In the genomic region with DNA sequence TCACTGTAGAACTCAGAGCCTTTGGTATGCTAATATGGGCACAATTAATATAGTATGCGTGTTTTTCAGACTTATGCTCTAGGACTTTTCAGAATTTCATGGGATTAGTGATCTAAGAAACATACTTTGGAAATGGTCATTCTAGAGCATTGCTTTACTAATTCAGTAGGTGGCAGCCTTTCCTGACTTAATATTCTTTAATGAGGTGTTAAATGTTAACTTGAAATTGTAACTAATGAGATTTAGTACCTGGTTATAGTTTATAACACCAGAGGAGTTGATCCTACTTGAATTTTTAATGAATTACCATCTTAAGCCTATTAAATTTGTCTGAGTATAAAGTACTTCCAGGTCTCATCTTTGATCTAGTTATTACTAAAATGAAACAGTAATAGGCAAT, we compare ENCODE assay signal across 13 cellular contexts. TPM values are rescaled to one million over a fixed set of nuclear protein-coding genes. Genes with fewer than 3 reads are reported as not detected.
DNase-seq lines count a peak whose midpoint lies in the region; ATAC-seq, FAIRE-seq and TF ChIP-seq lines count a peak whose summit lies in the region.
"Had no signal": no experiment of that assay in that cellular context is flagged by ENCODE, and none has a peak within 500 bp of the region (broad histone marks: within the 10 kb centered on the region; RNA-seq: fewer than 3 reads in every experiment).

No MANE protein-coding gene starts in this region.

- H3K4me3 ChIP-seq in AG09309 (ENCODE audit: control insufficient read depth, low read depth, low read length): no peak overlapping the region
- no peak overlapping the region for H3K4me3 ChIP-seq in OCI-LY3 (ENCODE audit: low read length)
- H3K4me3 ChIP-seq in fibroblast of pulmonary artery (replicated peaks; ENCODE audit: low read depth, low read length): no peak overlapping the region
- H3K4me3 ChIP-seq: body of pancreas had no signal

- ATAC-seq in HG03378 (IDR thresholded peaks at IDR 0.05; ENCODE audit: unreplicated experiment) (no peak), GM21576 (IDR thresholded peaks at IDR 0.05; ENCODE audit: unreplicated experiment) (no peak), HG02588 (IDR thresholded peaks at IDR 0.05; ENCODE audit: unreplicated experiment) (no peak)
- ATAC-seq: body of pancreas; stimulated activated naive CD8-positive, alpha-beta T cell treated with anti-CD3 and anti-CD28 coated beads, Interleukin-15, amount 100 ng/mL, for 72 hours had no signal

- no peaks in the 10 kb centered on the region for H3K27me3 ChIP-seq in OCI-LY3 (ENCODE audit: low read depth, low read length)
- H3K27me3 ChIP-seq: body of pancreas had no signal

- H3K4me2 ChIP-seq in OCI-LY3 (ENCODE audit: low read length): no peak overlapping the region

- no peak overlapping the region for H2AFZ ChIP-seq in OCI-LY3 (ENCODE audit: low read depth, low read length)

- no peaks in the 10 kb centered on the region for H3K4me1 ChIP-seq in OCI-LY3 (ENCODE audit: low read length)
- H3K4me1 ChIP-seq: body of pancreas had no signal

- no peak overlapping the region for H3K9ac ChIP-seq in OCI-LY3 (ENCODE audit: low read length)

- peaks cover 33% of the 10 kb centered on the region for H3K79me2 ChIP-seq in OCI-LY3 (ENCODE audit: low read length)

- TF ChIP-seq CTCF in AG09309 (IDR thresholded peaks at IDR 0.05; ENCODE audit: control insufficient read depth, insufficient read depth, low read depth, low read length, missing control alignments): peak; percentile 12
- 0 out of 3 replicates have a peak, but pooled peaks have one; percentile 5 for TF ChIP-seq CTCF in GM12872 (IDR thresholded peaks at IDR 0.05; ENCODE audit: insufficient read depth, low read depth, low read length)
- peak; percentile 36 for TF ChIP-seq CTCF in OCI-LY3 (IDR thresholded peaks at IDR 0.05; ENCODE audit: low read depth, low read length)
- TF ChIP-seq CTCF in fibroblast of pulmonary artery (IDR thresholded peaks at IDR 0.05; ENCODE audit: low read length, missing control alignments): peak; percentile 20

- FAIRE-seq in frontal cortex (lab: Jason Lieb, UNC): no peak
- FAIRE-seq: H1 had no signal

- no peaks in the 10 kb centered on the region for H3K9me3 ChIP-seq in OCI-LY3 (ENCODE audit: insufficient read depth, low read length)
- H3K9me3 ChIP-seq: body of pancreas had no signal

- DNase-seq in AG09309 (ENCODE audit: low read depth): no peak
- DNase-seq in fibroblast of pulmonary artery (ENCODE audit: low read depth): no peak
- DNase-seq in frontal cortex (ENCODE audit: low spot score in 2 of 2): no peak
- DNase-seq: activated CD4-positive, alpha-beta T cell treated with anti-CD3 and anti-CD28 coated beads, Interleukin-2, amount 50 U/mL, for 1 hour; body of pancreas; stimulated activated CD4-positive, alpha-beta T cell treated with anti-CD3 and anti-CD28 coated beads, Interleukin-4, amount 100 ng/mL, for 4 hours; stimulated activated naive CD8-positive, alpha-beta T cell treated with anti-CD3 and anti-CD28 coated beads, Interleukin-15, amount 100 ng/mL, for 72 hours had no signal

- H3K36me3 ChIP-seq in OCI-LY3 (replicated peaks; ENCODE audit: low read depth, low read length): peaks cover 34% of the 10 kb centered on the region

- peaks cover 21% of the 10 kb centered on the region for H4K20me1 ChIP-seq in OCI-LY3 (ENCODE audit: insufficient read depth, low read length)

- no peak overlapping the region for H3K27ac ChIP-seq in OCI-LY3 (ENCODE audit: low read length)
- H3K27ac ChIP-seq: body of pancreas had no signal

RNA-seq across cellular contexts. Expression of a gene that starts 28.5 kb away (rescaled TPM):
- total RNA-seq in frontal cortex: 112 TPM
